Comparison of ENCODE assay signal across 18 cellular contexts in genomic region chr10:1374901-1375804, GRCh38.
DNase-seq lines count a peak whose midpoint lies in the region; FAIRE-seq and TF ChIP-seq lines count a peak whose summit lies in the region.
"Had no signal": no experiment of that assay in that cellular context is flagged by ENCODE, and none has a peak within 500 bp of the region (broad histone marks: within the 10 kb centered on the region; RNA-seq: fewer than 3 reads in every experiment).

No MANE protein-coding gene starts in this region.

- peaks cover 4% of the 10 kb centered on the region for H3K4me1 ChIP-seq in prostate gland (replicated peaks)

- H3K36me3 Mint-ChIP-seq in activated CD4-positive, alpha-beta memory T cell treated with anti-CD3 and anti-CD28 coated beads, Interleukin-2, amount 10 ng/mL, durations not matched to agents 7 days and 5 days (ENCODE audit: low read depth): no peaks in the 10 kb centered on the region
- no peaks in the 10 kb centered on the region for H3K36me3 Mint-ChIP-seq in activated CD4-positive, alpha-beta memory T cell treated with anti-CD3 and anti-CD28 coated beads for 36 hours
- H3K36me3 Mint-ChIP-seq: CD14-positive monocyte had no signal

- H3K4me3 ChIP-seq in bronchial epithelial cell (ENCODE audit: low read depth, low read length) (no peak overlapping the region), prostate gland (no peak overlapping the region)
- H3K4me3 ChIP-seq: GM23338 had no signal

- CTCF ChIA-PET in activated CD4-positive, alpha-beta memory T cell treated with anti-CD3 and anti-CD28 coated beads, Interleukin-2, amount 10 ng/mL, durations not matched to agents 7 days and 5 days (lab: Charles Lee): no interaction called here
- CTCF ChIA-PET in activated CD4-positive, alpha-beta memory T cell treated with anti-CD3 and anti-CD28 coated beads for 36 hours (lab: Charles Lee): no interaction called here

- H3K4me1 Mint-ChIP-seq in activated CD4-positive, alpha-beta memory T cell treated with anti-CD3 and anti-CD28 coated beads, Interleukin-2, amount 10 ng/mL, durations not matched to agents 7 days and 5 days: no peaks in the 10 kb centered on the region
- H3K4me1 Mint-ChIP-seq in activated CD4-positive, alpha-beta memory T cell treated with anti-CD3 and anti-CD28 coated beads for 36 hours (ENCODE audit: low read depth): no peaks in the 10 kb centered on the region
- H3K4me1 Mint-ChIP-seq: CD14-positive monocyte had no signal

- FAIRE-seq in bronchial epithelial cell (lab: Jason Lieb, UNC) (peak; percentile 92), GM12892 (lab: Jason Lieb, UNC) (no peak)
- FAIRE-seq: G401.6 had no signal

- H3K27ac Mint-ChIP-seq in activated CD4-positive, alpha-beta memory T cell treated with anti-CD3 and anti-CD28 coated beads, Interleukin-2, amount 10 ng/mL, durations not matched to agents 7 days and 5 days: no peak overlapping the region
- no peak overlapping the region for H3K27ac Mint-ChIP-seq in activated CD4-positive, alpha-beta memory T cell treated with anti-CD3 and anti-CD28 coated beads for 36 hours
- H3K27ac Mint-ChIP-seq: CD14-positive monocyte, GM23338, HFFc6 had no signal

- intact Hi-C loops in activated CD4-positive, alpha-beta memory T cell treated with anti-CD3 and anti-CD28 coated beads for 36 hours (cut with micrococcal nuclease): no loop called here
- intact Hi-C loops in prostate gland (cut with DNase I): no loop called here

- no peaks in the 10 kb centered on the region for H3K27me3 ChIP-seq in bronchial epithelial cell (ENCODE audit: control insufficient read depth, insufficient read depth, low read length)
- no peaks in the 10 kb centered on the region for H3K27me3 ChIP-seq in prostate gland (replicated peaks; ENCODE audit: insufficient read depth)

- TF ChIP-seq POLR2A in prostate gland (IDR thresholded peaks at IDR 0.05) (no peak), GM12892 (IDR thresholded peaks at IDR 0.05; ENCODE audit: low read depth, low read length) (no peak)

- TF ChIP-seq CTCF in bronchial epithelial cell (IDR thresholded peaks at IDR 0.05; ENCODE audit: insufficient read depth, low read length, severe bottlenecking): no peak
- no peak for TF ChIP-seq CTCF in prostate gland (IDR thresholded peaks at IDR 0.05)

- DNase-seq in activated CD4-positive, alpha-beta memory T cell treated with anti-CD3 and anti-CD28 coated beads, Interleukin-2, amount 10 ng/mL, durations not matched to agents 7 days and 5 days: peak; percentile 1
- no peak for DNase-seq in activated CD4-positive, alpha-beta memory T cell treated with anti-CD3 and anti-CD28 coated beads for 36 hours
- no peak for DNase-seq in bronchial epithelial cell (ENCODE audit: low read depth)
- DNase-seq in mesenteric fat pad (ENCODE audit: low spot score): peak; percentile 81
- DNase-seq in ureter (ENCODE audit: low spot score): peak; percentile 15
- DNase-seq in Ammon's horn (ENCODE audit: low spot score): no peak
- no peak for DNase-seq in prostate gland (ENCODE audit: low spot score)
- DNase-seq in GM12892 (ENCODE audit: insufficient read length): no peak
- DNase-seq: Caco-2, DMS79, HFFc6, NCI-H1092, NCI-H2227 treated with DMSO at 0.1 percent for 48 hours, NCI-H526 had no signal

- H3K27me3 Mint-ChIP-seq in activated CD4-positive, alpha-beta memory T cell treated with anti-CD3 and anti-CD28 coated beads, Interleukin-2, amount 10 ng/mL, durations not matched to agents 7 days and 5 days: peaks cover 24% of the 10 kb centered on the region
- peaks cover 33% of the 10 kb centered on the region for H3K27me3 Mint-ChIP-seq in activated CD4-positive, alpha-beta memory T cell treated with anti-CD3 and anti-CD28 coated beads for 36 hours

- no peaks in the 10 kb centered on the region for H3K36me3 ChIP-seq in bronchial epithelial cell (ENCODE audit: control insufficient read depth, insufficient read depth, low read length)
- no peaks in the 10 kb centered on the region for H3K36me3 ChIP-seq in prostate gland

- no peaks in the 10 kb centered on the region for H3K9me3 ChIP-seq in prostate gland
- H3K9me3 ChIP-seq: Caco-2 had no signal

- H3K27ac ChIP-seq in prostate gland: no peak overlapping the region
- H3K27ac ChIP-seq: KMS-11 had no signal

- WGBS in prostate gland: 89% methylated on average over 19 of the region's 24 CpGs

- no peak overlapping the region for H3K4me3 Mint-ChIP-seq in activated CD4-positive, alpha-beta memory T cell treated with anti-CD3 and anti-CD28 coated beads, Interleukin-2, amount 10 ng/mL, durations not matched to agents 7 days and 5 days
- H3K4me3 Mint-ChIP-seq in activated CD4-positive, alpha-beta memory T cell treated with anti-CD3 and anti-CD28 coated beads for 36 hours: no peak overlapping the region
- H3K4me3 Mint-ChIP-seq: CD14-positive monocyte, GM23338, HFFc6 had no signal

- peaks cover 5% of the 10 kb centered on the region for H3K9me3 Mint-ChIP-seq in activated CD4-positive, alpha-beta memory T cell treated with anti-CD3 and anti-CD28 coated beads, Interleukin-2, amount 10 ng/mL, durations not matched to agents 7 days and 5 days
- H3K9me3 Mint-ChIP-seq in activated CD4-positive, alpha-beta memory T cell treated with anti-CD3 and anti-CD28 coated beads for 36 hours: no peaks in the 10 kb centered on the region
- H3K9me3 Mint-ChIP-seq: GM23338 had no signal

- POLR2A ChIA-PET in activated CD4-positive, alpha-beta memory T cell treated with anti-CD3 and anti-CD28 coated beads, Interleukin-2, amount 10 ng/mL, durations not matched to agents 7 days and 5 days (lab: Charles Lee): no interaction called here
- POLR2A ChIA-PET in activated CD4-positive, alpha-beta memory T cell treated with anti-CD3 and anti-CD28 coated beads for 36 hours (lab: Charles Lee): no interaction called here

Comparison
In these comparisons a context has a peak if more than half of its experiments do, and no peak if none do; other contexts are left out.
1. DNase-seq: peak in activated CD4-positive, alpha-beta memory T cell treated with anti-CD3 and anti-CD28 coated beads, Interleukin-2, amount 10 ng/mL, durations not matched to agents 7 days and 5 days (single experiment), mesenteric fat pad (single experiment) and ureter (single experiment); none in activated CD4-positive, alpha-beta memory T cell treated with anti-CD3 and anti-CD28 coated beads for 36 hours (single experiment), bronchial epithelial cell (single experiment), Ammon's horn (single experiment), prostate gland (single experiment) and GM12892 (single experiment).